9 cellular contexts compared by ENCODE assay signal in genomic region chr2:126634273-126634861, GRCh38. TPM values are rescaled to one million over a fixed set of nuclear protein-coding genes. Genes with fewer than 3 reads are reported as not detected.
DNase-seq lines count a peak whose midpoint lies in the region; ATAC-seq, FAIRE-seq and TF ChIP-seq lines count a peak whose summit lies in the region.
"Had no signal": no experiment of that assay in that cellular context is flagged by ENCODE, and none has a peak within 500 bp of the region (broad histone marks: within the 10 kb centered on the region; RNA-seq: fewer than 3 reads in every experiment).

No MANE protein-coding gene starts in this region.

- CTCF ChIA-PET in activated CD8-positive, alpha-beta memory T cell treated with anti-CD3 and anti-CD28 coated beads, Interleukin-2, amount 10 ng/mL, durations not matched to agents 7 days and 5 days (lab: Charles Lee) = interaction anchor here (1.2 to 2.2 kb wide), 2 partner anchors 17 to 106 kb away, joined by 3 to 9 read pairs; no protein-coding TSS in a partner anchor

- peak; percentile 50 for ATAC-seq in HG02610 (IDR thresholded peaks at IDR 0.05; ENCODE audit: unreplicated experiment)
- ATAC-seq in activated CD8-positive, alpha-beta memory T cell treated with anti-CD3 and anti-CD28 coated beads, Interleukin-2, amount 10 ng/mL, durations not matched to agents 7 days and 5 days = peak; percentile 23
- no peak for ATAC-seq in HG03521 (IDR thresholded peaks at IDR 0.05; ENCODE audit: unreplicated experiment)

- no peak overlapping the region for H3K4me3 Mint-ChIP-seq in activated CD8-positive, alpha-beta memory T cell treated with anti-CD3 and anti-CD28 coated beads, Interleukin-2, amount 10 ng/mL, durations not matched to agents 7 days and 5 days
- H3K4me3 Mint-ChIP-seq: stimulated activated naive CD8-positive, alpha-beta T cell treated with anti-CD3 and anti-CD28 coated beads, Interleukin-15, Interleukin-2, amounts not matched to agents 100 ng/mL and 50 ng/mL, for 24 hours had no signal

- H3K27me3 Mint-ChIP-seq in activated CD8-positive, alpha-beta memory T cell treated with anti-CD3 and anti-CD28 coated beads, Interleukin-2, amount 10 ng/mL, durations not matched to agents 7 days and 5 days = peaks cover 23% of the 10 kb centered on the region
- H3K27me3 Mint-ChIP-seq: stimulated activated naive CD8-positive, alpha-beta T cell treated with anti-CD3 and anti-CD28 coated beads, Interleukin-15, Interleukin-2, amounts not matched to agents 100 ng/mL and 50 ng/mL, for 24 hours had no signal

- no peak overlapping the region for H3K27ac Mint-ChIP-seq in activated CD8-positive, alpha-beta memory T cell treated with anti-CD3 and anti-CD28 coated beads, Interleukin-2, amount 10 ng/mL, durations not matched to agents 7 days and 5 days
- H3K27ac Mint-ChIP-seq: stimulated activated naive CD8-positive, alpha-beta T cell treated with anti-CD3 and anti-CD28 coated beads, Interleukin-15, Interleukin-2, amounts not matched to agents 100 ng/mL and 50 ng/mL, for 24 hours had no signal

- H3K36me3 Mint-ChIP-seq in activated CD8-positive, alpha-beta memory T cell treated with anti-CD3 and anti-CD28 coated beads, Interleukin-2, amount 10 ng/mL, durations not matched to agents 7 days and 5 days = no peaks in the 10 kb centered on the region

- no peak for TF ChIP-seq POLR2A in GM12891 (IDR thresholded peaks at IDR 0.05; ENCODE audit: low read depth, low read length)

- no peak for FAIRE-seq in GM12891 (lab: Jason Lieb, UNC)

- peak; percentile 23 for DNase-seq in Daoy (ENCODE audit: low read depth)
- DNase-seq in activated CD8-positive, alpha-beta memory T cell treated with anti-CD3 and anti-CD28 coated beads, Interleukin-2, amount 10 ng/mL, durations not matched to agents 7 days and 5 days = peak; percentile 50
- DNase-seq in kidney tubule cell (ENCODE audit: low spot score) = peak; percentile 35
- no peak for DNase-seq in NCI-H2081 (lab: John Stamatoyannopoulos, UW)
- DNase-seq in NOMO-1 treated with DMSO at 0.1 percent for 48 hours (lab: John Stamatoyannopoulos, UW; ENCODE audit: unreplicated experiment) = no peak
- no peak for DNase-seq in GM12891 (ENCODE audit: insufficient read length, low spot score)

- no peaks in the 10 kb centered on the region for H3K9me3 Mint-ChIP-seq in activated CD8-positive, alpha-beta memory T cell treated with anti-CD3 and anti-CD28 coated beads, Interleukin-2, amount 10 ng/mL, durations not matched to agents 7 days and 5 days (ENCODE audit: low read depth)
- H3K9me3 Mint-ChIP-seq: stimulated activated naive CD8-positive, alpha-beta T cell treated with anti-CD3 and anti-CD28 coated beads, Interleukin-15, Interleukin-2, amounts not matched to agents 100 ng/mL and 50 ng/mL, for 24 hours had no signal

- H3K4me1 Mint-ChIP-seq in activated CD8-positive, alpha-beta memory T cell treated with anti-CD3 and anti-CD28 coated beads, Interleukin-2, amount 10 ng/mL, durations not matched to agents 7 days and 5 days = no peaks in the 10 kb centered on the region

TF ChIP-seq in GM12891, 5 proteins besides CTCF, POLR2A, EP300 and RAD21:
- no peak for TF ChIP-seq TAF1 (IDR thresholded peaks at IDR 0.05; ENCODE audit: low read depth, low read length)
- no peak for TF ChIP-seq PAX5 (IDR thresholded peaks at IDR 0.05; ENCODE audit: insufficient read depth, low read length, severe bottlenecking)
- TF ChIP-seq POLR2AphosphoS5 (IDR thresholded peaks at IDR 0.05; ENCODE audit: low read depth, low read length) = no peak
- no peak for TF ChIP-seq POU2F2 (IDR thresholded peaks at IDR 0.05; ENCODE audit: low read depth, low read length)
- TF ChIP-seq SPI1 (IDR thresholded peaks at IDR 0.05; ENCODE audit: low read depth, low read length) = no peak

RNA-seq across cellular contexts. Expression of gene GYPC, which starts 21.6 kb away (rescaled TPM):
- total RNA-seq in Daoy (2014; rRNA removed; shearing (Covaris generic)) = 23.6 and 33.4 TPM in 2 replicates
- 10 to 100 TPM; 87.6 to 99.8 TPM for total RNA-seq in activated CD8-positive, alpha-beta memory T cell treated with anti-CD3 and anti-CD28 coated beads, Interleukin-2, amount 10 ng/mL, durations not matched to agents 7 days and 5 days
- polyA plus RNA-seq in GM12891 (2012; ENCODE audit: low read depth, missing spikeins) = 130 TPM

Comparison
In these comparisons a context has a peak if more than half of its experiments do, and no peak if none do; other contexts are left out.
1. DNase-seq: peak in Daoy (single experiment), activated CD8-positive, alpha-beta memory T cell treated with anti-CD3 and anti-CD28 coated beads, Interleukin-2, amount 10 ng/mL, durations not matched to agents 7 days and 5 days (single experiment) and kidney tubule cell (single experiment); none in NCI-H2081 (0 of 2), NOMO-1 treated with DMSO at 0.1 percent for 48 hours (single experiment) and GM12891 (single experiment).